In genomic region chr20:25005220-25005619, GRCh38 we compare ENCODE assay signal across 17 cellular contexts. TPM values are rescaled to one million over a fixed set of nuclear protein-coding genes. Genes with fewer than 3 reads are reported as not detected.
DNase-seq lines count a peak whose midpoint lies in the region; ATAC-seq and TF ChIP-seq lines count a peak whose summit lies in the region.
"Had no signal": no experiment of that assay in that cellular context is flagged by ENCODE, and none has a peak within 500 bp of the region (broad histone marks: within the 10 kb centered on the region; RNA-seq: fewer than 3 reads in every experiment).

No MANE protein-coding gene starts in this region.

- H3K27ac Mint-ChIP-seq in osteocyte (ENCODE audit: unreplicated experiment): no peak overlapping the region
- H3K27ac Mint-ChIP-seq: memory B cell had no signal

- TF ChIP-seq CTCF in gastroesophageal sphincter (IDR thresholded peaks at IDR 0.05) (no peak), osteocyte (IDR thresholded peaks at IDR 0.05) (no peak), gastrocnemius medialis (IDR thresholded peaks at IDR 0.05 in 4 of 5, conservative IDR thresholded peaks at IDR 0.05 in 1 of 5) (no peak)

- peak overlapping the region in 3 of 4 donors; percentile 72 to 75 (median 75) for H3K27ac ChIP-seq in gastroesophageal sphincter
- H3K27ac ChIP-seq in gastrocnemius medialis: no peak overlapping the region
- H3K27ac ChIP-seq: RWPE1, upper lobe of left lung had no signal

- TF ChIP-seq EP300 in gastroesophageal sphincter (IDR thresholded peaks at IDR 0.05): no peak

- H3K4me1 Mint-ChIP-seq in osteocyte (ENCODE audit: unreplicated experiment): peaks cover 6% of the 10 kb centered on the region
- H3K4me1 Mint-ChIP-seq: memory B cell had no signal

- intact Hi-C loops in gastrocnemius medialis (cut with DNase I; ENCODE audit: low total_unique reads): no loop called here

- peaks cover 7% of the 10 kb centered on the region for H3K9me3 Mint-ChIP-seq in osteocyte (ENCODE audit: unreplicated experiment)
- H3K9me3 Mint-ChIP-seq: activated T-cell treated with anti-CD3 and anti-CD28 coated beads, Interleukin-2, amount 50 U/mL, for 4 hours had no signal

- ATAC-seq in gastroesophageal sphincter: peak; percentile 54
- no peak for ATAC-seq in HG02759 (IDR thresholded peaks at IDR 0.05; ENCODE audit: unreplicated experiment)
- ATAC-seq in GM21717 (IDR thresholded peaks at IDR 0.05; ENCODE audit: unreplicated experiment): no peak
- no peak for ATAC-seq in gastrocnemius medialis
- ATAC-seq: activated T-cell treated with anti-CD3 and anti-CD28 coated beads, Interleukin-2, amount 50 U/mL, for 4 hours had no signal

- H3K4me3 ChIP-seq in gastroesophageal sphincter: no peak overlapping the region
- no peak overlapping the region for H3K4me3 ChIP-seq in gastrocnemius medialis
- H3K4me3 ChIP-seq: upper lobe of left lung had no signal

- peaks cover 0 to 51% of the 10 kb centered on the region in 2 donors for H3K36me3 ChIP-seq in gastroesophageal sphincter
- H3K36me3 ChIP-seq in gastrocnemius medialis: peaks cover 0 to 32% of the 10 kb centered on the region in 2 donors

- H3K4me1 ChIP-seq in gastroesophageal sphincter: peaks cover under 1 to 55% (median 16%) of the 10 kb centered on the region in 3 donors
- peaks cover 5 to 12% of the 10 kb centered on the region in 2 donors for H3K4me1 ChIP-seq in gastrocnemius medialis

- H3K27me3 Mint-ChIP-seq in osteocyte (ENCODE audit: unreplicated experiment): peaks cover 11% of the 10 kb centered on the region
- H3K27me3 Mint-ChIP-seq: memory B cell had no signal

- no peak overlapping the region for H3K4me3 Mint-ChIP-seq in osteocyte (ENCODE audit: unreplicated experiment)
- H3K4me3 Mint-ChIP-seq: activated T-cell treated with anti-CD3 and anti-CD28 coated beads, Interleukin-2, amount 50 U/mL, for 4 hours; memory B cell had no signal

- in situ Hi-C loops in gastrocnemius medialis (cut with MboI; ENCODE audit: low sequenced_read_pairs in 4 of 4): no loop called here

- no peak for TF ChIP-seq POLR2A in gastroesophageal sphincter (IDR thresholded peaks at IDR 0.05)
- no peak for TF ChIP-seq POLR2A in gastrocnemius medialis (IDR thresholded peaks at IDR 0.05)

- H3K36me3 Mint-ChIP-seq in osteocyte (ENCODE audit: unreplicated experiment): peaks cover 12% of the 10 kb centered on the region

- H3K9me3 ChIP-seq in gastroesophageal sphincter (no peaks in the 10 kb centered on the region), gastrocnemius medialis (no peaks in the 10 kb centered on the region)
- H3K9me3 ChIP-seq: upper lobe of left lung had no signal

- no peaks in the 10 kb centered on the region for H3K27me3 ChIP-seq in gastroesophageal sphincter
- H3K27me3 ChIP-seq in gastrocnemius medialis: no peaks in the 10 kb centered on the region
- H3K27me3 ChIP-seq: upper lobe of left lung had no signal

- peak; percentile 39 for DNase-seq in EH (ENCODE audit: low read depth)
- DNase-seq in NCI-H2196 treated with DMSO at 0.1 percent for 48 hours (lab: John Stamatoyannopoulos, UW; ENCODE audit: unreplicated experiment): peak; percentile 45
- peak; percentile 42 for DNase-seq in osteocyte (ENCODE audit: extremely low spot score, unreplicated experiment)
- no peak for DNase-seq in Kasumi-1 (lab: John Stamatoyannopoulos, UW)
- DNase-seq in gastrocnemius medialis: no peak
- DNase-seq: activated T-cell treated with anti-CD3 and anti-CD28 coated beads, Interleukin-2, amount 50 U/mL, for 4 hours; Calu3; NCI-H187 treated with DMSO at 0.1 percent for 48 hours; retina had no signal

- WGBS in gastroesophageal sphincter (ENCODE audit: low coverage in 1 of 2), 2 donors: 26% methylated on average over 2 of the region's 2 CpGs; no CpG with 5 or more reads in 1 of the 2 donors

RNA-seq across cellular contexts. Expression of gene APMAP, which starts 12.7 kb away (rescaled TPM):
- total RNA-seq in gastroesophageal sphincter (10 to 100 TPM; 24.3 to 46.8 (median 35.9) TPM), osteocyte (76.3 and 80.0 TPM in 2 replicates), gastrocnemius medialis (100 to 1,000 TPM in 1 of 4 donors, 10 to 100 TPM in 3; 24.2 to 108 (median 29.3) TPM)

RNA-seq across cellular contexts. Expression of gene ACSS1, which starts 52.7 kb away (rescaled TPM):
- total RNA-seq in gastroesophageal sphincter: 100 to 1,000 TPM in 1 of 4 donors, 10 to 100 TPM in 3; 44.7 to 105 (median 61.6) TPM
- 7.6 and 8.2 TPM in 2 replicates for total RNA-seq in osteocyte
- 10 to 100 TPM; 11.4 to 84.6 (median 11.8) TPM for total RNA-seq in gastrocnemius medialis

RNA-seq across cellular contexts. Expression of gene CST7, which starts 56.2 kb away (rescaled TPM):
- total RNA-seq in gastroesophageal sphincter (1 to 10 TPM in 1 of 4 donors, under 1 TPM in 1, not detected in 2; 0.37 to 4.0 TPM), osteocyte (not detected in 2 replicates), gastrocnemius medialis (1 to 10 TPM in 2 of 4 donors, under 1 TPM in 1, not detected in 1; 0.91 to 1.9 (median 1.0) TPM)
- total RNA-seq: Calu3, frontal cortex, HT-29 had no signal

Comparison
In these comparisons a context has a peak if more than half of its experiments do, and no peak if none do; other contexts are left out.
1. DNase-seq: peak in EH (single experiment), NCI-H2196 treated with DMSO at 0.1 percent for 48 hours (single experiment) and osteocyte (single experiment); none in Kasumi-1 (0 of 2) and gastrocnemius medialis (0 of 2).
2. H3K27ac ChIP-seq: peak in gastroesophageal sphincter (3 of 4); none in gastrocnemius medialis (0 of 4).